1 cellular context compared by ENCODE assay signal in the genomic region with DNA sequence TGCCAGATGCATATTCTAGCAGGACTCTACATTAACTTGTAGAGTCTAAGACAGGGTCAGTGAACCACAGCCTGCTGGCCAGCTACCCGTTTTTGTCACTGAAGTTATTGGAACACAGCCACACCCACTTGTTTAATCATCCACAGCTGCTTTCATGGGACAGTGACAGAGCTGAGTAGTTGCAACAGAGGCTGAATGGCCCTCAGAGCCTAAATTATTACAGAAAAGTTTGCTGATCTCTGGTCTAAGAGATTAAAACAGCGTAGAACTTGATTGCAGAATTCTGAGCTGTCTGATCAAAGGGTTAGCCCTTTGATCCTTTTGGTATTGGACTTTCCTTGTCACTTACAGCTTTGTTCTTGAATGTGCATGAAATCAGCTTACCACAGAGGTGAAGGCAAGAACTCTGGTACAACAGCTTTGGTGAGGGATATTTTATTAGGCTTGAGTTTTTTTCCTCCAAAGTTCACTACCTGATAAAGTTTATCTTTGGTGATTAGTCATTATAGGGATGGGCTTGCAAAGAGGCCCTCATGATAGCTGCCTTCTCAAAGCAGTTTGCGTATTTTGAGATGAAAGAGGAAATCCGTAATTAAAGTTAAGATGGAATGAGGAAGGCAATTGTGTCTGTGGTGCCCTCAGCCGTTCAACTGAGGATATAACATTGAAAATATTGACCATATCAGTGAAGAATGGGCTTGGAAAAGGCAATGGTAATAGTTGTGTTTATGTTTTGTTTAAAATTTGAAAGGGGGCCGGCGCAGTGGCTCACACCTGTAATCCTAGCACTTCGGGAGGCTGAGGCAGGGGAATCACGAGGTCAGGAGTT.
TF ChIP-seq lines count a peak whose summit lies in the region.

No MANE protein-coding gene starts in this region.

TF ChIP-seq in HepG2, 621 proteins besides CTCF, POLR2A, EP300 and RAD21 (continued from another document and continues in another):
- TF ChIP-seq NFRKB (IDR thresholded peaks at IDR 0.05) (no peak), ZNF296 (CRISPR knock-in tag; conservative IDR thresholded peaks at IDR 0.05) (no peak), NFIB (CRISPR knock-in tag; IDR thresholded peaks at IDR 0.05; ENCODE audit: borderline replicate concordance) (no peak), POGZ (CRISPR knock-in tag; IDR thresholded peaks at IDR 0.05) (no peak), DPF2 (CRISPR knock-in tag; IDR thresholded peaks at IDR 0.05; ENCODE audit: borderline replicate concordance, low read depth) (no peak), GZF1 (CRISPR knock-in tag; IDR thresholded peaks at IDR 0.05) (no peak), ZBTB40 (IDR thresholded peaks at IDR 0.05) (no peak), ZBTB40 (CRISPR knock-in tag; IDR thresholded peaks at IDR 0.05) (no peak), HIVEP1 (CRISPR knock-in tag; IDR thresholded peaks at IDR 0.05) (no peak), AKNA (CRISPR knock-in tag; IDR thresholded peaks at IDR 0.05; ENCODE audit: borderline replicate concordance) (no peak), ZNF136 (CRISPR knock-in tag; IDR thresholded peaks at IDR 0.05; ENCODE audit: low read depth) (no peak), FOXP1 (IDR thresholded peaks at IDR 0.05) (no peak), FOXP1 (CRISPR knock-in tag; IDR thresholded peaks at IDR 0.05) (peak; percentile 26), FOXO1 (CRISPR knock-in tag; IDR thresholded peaks at IDR 0.05) (peak; percentile 26; the same call in 1 of the 2 replicates), STAT5B (CRISPR knock-in tag; IDR thresholded peaks at IDR 0.05) (no peak), ONECUT2 (CRISPR knock-in tag; IDR thresholded peaks at IDR 0.05) (no peak), RFX5 (IDR thresholded peaks at IDR 0.05; ENCODE audit: low read depth, low read length) (no peak), PAWR (CRISPR knock-in tag; IDR thresholded peaks at IDR 0.05; ENCODE audit: borderline replicate concordance) (no peak), GTF2F1 (IDR thresholded peaks at IDR 0.05; ENCODE audit: low read length) (no peak), ZSCAN21 (CRISPR knock-in tag; IDR thresholded peaks at IDR 0.05; ENCODE audit: borderline replicate concordance) (no peak), ZNF619 (CRISPR knock-in tag; IDR thresholded peaks at IDR 0.05) (no peak), ZNF207 (IDR thresholded peaks at IDR 0.05; ENCODE audit: borderline replicate concordance) (no peak), HNRNPL (IDR thresholded peaks at IDR 0.05; ENCODE audit: low read depth, low read length) (no peak), PHF5A (CRISPR knock-in tag; IDR thresholded peaks at IDR 0.05; ENCODE audit: low read depth, unreplicated experiment) (no peak), NR2F2 (IDR thresholded peaks at IDR 0.05; ENCODE audit: borderline replicate concordance, low read depth) (peak; percentile 58; the same call in 1 of the 2 replicates), MAF1 (CRISPR knock-in tag; IDR thresholded peaks at IDR 0.05; ENCODE audit: borderline replicate concordance) (no peak), TERF1 (CRISPR knock-in tag; IDR thresholded peaks at IDR 0.05) (no peak)
- TF ChIP-seq, protein P1, sequence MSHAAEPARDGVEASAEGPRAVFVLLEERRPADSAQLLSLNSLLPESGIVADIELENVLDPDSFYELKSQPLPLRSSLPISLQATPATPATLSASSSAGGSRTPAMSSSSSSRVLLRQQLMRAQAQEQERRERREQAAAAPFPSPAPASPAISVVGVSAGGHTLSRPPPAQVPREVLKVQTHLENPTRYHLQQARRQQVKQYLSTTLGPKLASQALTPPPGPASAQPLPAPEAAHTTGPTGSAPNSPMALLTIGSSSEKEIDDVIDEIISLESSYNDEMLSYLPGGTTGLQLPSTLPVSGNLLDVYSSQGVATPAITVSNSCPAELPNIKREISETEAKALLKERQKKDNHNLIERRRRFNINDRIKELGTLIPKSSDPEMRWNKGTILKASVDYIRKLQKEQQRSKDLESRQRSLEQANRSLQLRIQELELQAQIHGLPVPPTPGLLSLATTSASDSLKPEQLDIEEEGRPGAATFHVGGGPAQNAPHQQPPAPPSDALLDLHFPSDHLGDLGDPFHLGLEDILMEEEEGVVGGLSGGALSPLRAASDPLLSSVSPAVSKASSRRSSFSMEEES (CRISPR knock-in tag; IDR thresholded peaks at IDR 0.05) = peak; percentile 40
- TF ChIP-seq, protein P2, sequence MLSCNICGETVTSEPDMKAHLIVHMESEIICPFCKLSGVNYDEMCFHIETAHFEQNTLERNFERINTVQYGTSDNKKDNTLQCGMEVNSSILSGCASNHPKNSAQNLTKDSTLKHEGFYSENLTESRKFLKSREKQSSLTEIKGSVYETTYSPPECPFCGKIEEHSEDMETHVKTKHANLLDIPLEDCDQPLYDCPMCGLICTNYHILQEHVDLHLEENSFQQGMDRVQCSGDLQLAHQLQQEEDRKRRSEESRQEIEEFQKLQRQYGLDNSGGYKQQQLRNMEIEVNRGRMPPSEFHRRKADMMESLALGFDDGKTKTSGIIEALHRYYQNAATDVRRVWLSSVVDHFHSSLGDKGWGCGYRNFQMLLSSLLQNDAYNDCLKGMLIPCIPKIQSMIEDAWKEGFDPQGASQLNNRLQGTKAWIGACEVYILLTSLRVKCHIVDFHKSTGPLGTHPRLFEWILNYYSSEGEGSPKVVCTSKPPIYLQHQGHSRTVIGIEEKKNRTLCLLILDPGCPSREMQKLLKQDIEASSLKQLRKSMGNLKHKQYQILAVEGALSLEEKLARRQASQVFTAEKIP (CRISPR knock-in tag; IDR thresholded peaks at IDR 0.05; ENCODE audit: borderline replicate concordance) = no peak
- TF ChIP-seq, protein P3, sequence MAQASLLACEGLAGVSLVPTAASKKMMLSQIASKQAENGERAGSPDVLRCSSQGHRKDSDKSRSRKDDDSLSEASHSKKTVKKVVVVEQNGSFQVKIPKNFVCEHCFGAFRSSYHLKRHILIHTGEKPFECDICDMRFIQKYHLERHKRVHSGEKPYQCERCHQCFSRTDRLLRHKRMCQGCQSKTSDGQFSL (CRISPR knock-in tag; IDR thresholded peaks at IDR 0.05) = no peak
- TF ChIP-seq, protein P4, sequence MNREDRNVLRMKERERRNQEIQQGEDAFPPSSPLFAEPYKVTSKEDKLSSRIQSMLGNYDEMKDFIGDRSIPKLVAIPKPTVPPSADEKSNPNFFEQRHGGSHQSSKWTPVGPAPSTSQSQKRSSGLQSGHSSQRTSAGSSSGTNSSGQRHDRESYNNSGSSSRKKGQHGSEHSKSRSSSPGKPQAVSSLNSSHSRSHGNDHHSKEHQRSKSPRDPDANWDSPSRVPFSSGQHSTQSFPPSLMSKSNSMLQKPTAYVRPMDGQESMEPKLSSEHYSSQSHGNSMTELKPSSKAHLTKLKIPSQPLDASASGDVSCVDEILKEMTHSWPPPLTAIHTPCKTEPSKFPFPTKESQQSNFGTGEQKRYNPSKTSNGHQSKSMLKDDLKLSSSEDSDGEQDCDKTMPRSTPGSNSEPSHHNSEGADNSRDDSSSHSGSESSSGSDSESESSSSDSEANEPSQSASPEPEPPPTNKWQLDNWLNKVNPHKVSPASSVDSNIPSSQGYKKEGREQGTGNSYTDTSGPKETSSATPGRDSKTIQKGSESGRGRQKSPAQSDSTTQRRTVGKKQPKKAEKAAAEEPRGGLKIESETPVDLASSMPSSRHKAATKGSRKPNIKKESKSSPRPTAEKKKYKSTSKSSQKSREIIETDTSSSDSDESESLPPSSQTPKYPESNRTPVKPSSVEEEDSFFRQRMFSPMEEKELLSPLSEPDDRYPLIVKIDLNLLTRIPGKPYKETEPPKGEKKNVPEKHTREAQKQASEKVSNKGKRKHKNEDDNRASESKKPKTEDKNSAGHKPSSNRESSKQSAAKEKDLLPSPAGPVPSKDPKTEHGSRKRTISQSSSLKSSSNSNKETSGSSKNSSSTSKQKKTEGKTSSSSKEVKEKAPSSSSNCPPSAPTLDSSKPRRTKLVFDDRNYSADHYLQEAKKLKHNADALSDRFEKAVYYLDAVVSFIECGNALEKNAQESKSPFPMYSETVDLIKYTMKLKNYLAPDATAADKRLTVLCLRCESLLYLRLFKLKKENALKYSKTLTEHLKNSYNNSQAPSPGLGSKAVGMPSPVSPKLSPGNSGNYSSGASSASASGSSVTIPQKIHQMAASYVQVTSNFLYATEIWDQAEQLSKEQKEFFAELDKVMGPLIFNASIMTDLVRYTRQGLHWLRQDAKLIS (CRISPR knock-in tag; IDR thresholded peaks at IDR 0.05) = no peak
